ENCODE assay signal across 24 cellular contexts in genomic region chr3:179141890-179142289, GRCh38. TPM values are rescaled to one million over a fixed set of nuclear protein-coding genes. Genes with fewer than 3 reads are reported as not detected.
DNase-seq lines count a peak whose midpoint lies in the region; ATAC-seq, FAIRE-seq and TF ChIP-seq lines count a peak whose summit lies in the region.
"Had no signal": no experiment of that assay in that cellular context is flagged by ENCODE, and none has a peak within 500 bp of the region (broad histone marks: within the 10 kb centered on the region; RNA-seq: fewer than 3 reads in every experiment).

No MANE protein-coding gene starts in this region.

- no peak overlapping the region for H3K27ac Mint-ChIP-seq in activated CD4-positive, alpha-beta T cell treated with anti-CD3 and anti-CD28 coated beads for 36 hours
- peak overlapping the region; percentile 22 for H3K27ac Mint-ChIP-seq in activated T-helper 1 cell treated with anti-CD3 and anti-CD28 coated beads, Interleukin-12 subunit alpha, Interleukin-12 subunit beta, Interleukin-2, Interleukin-4 antibody, amounts not matched to agents 30 ng/mL and 10 ng/mL and 1 ng/mL, durations not matched to agents 14 hours and 24 hours and 36 hours
- H3K27ac Mint-ChIP-seq: CD14-positive monocyte; CD4-positive, alpha-beta T cell; CD8-positive, alpha-beta memory T cell had no signal

- H3K4me3 Mint-ChIP-seq in activated CD4-positive, alpha-beta T cell treated with anti-CD3 and anti-CD28 coated beads for 36 hours, result no peak overlapping the region
- H3K4me3 Mint-ChIP-seq in activated T-helper 1 cell treated with anti-CD3 and anti-CD28 coated beads, Interleukin-12 subunit alpha, Interleukin-12 subunit beta, Interleukin-2, Interleukin-4 antibody, amounts not matched to agents 30 ng/mL and 10 ng/mL and 1 ng/mL, durations not matched to agents 14 hours and 24 hours and 36 hours, result no peak overlapping the region
- H3K4me3 Mint-ChIP-seq: CD14-positive monocyte; CD4-positive, alpha-beta T cell; CD8-positive, alpha-beta memory T cell had no signal

- H3K27ac ChIP-seq in HCT116 (ENCODE audit: low read depth, low read length) (no peak overlapping the region), K562 (ENCODE audit: extremely low read depth, low read depth, low read length) (no peak overlapping the region), testis (no peak overlapping the region)
- H3K27ac ChIP-seq: 22Rv1; BLaER1 treated with 17β-estradiol and CSF1 and Interleukin-3, amounts not matched to agents 10 nM and 100 nM had no signal

- 47% methylated on average over 4 of the region's 4 CpGs for WGBS in K562 (ENCODE audit: insufficient coverage, low coverage, missing lambda C conversion rate)
- 87 to 95% methylated on average over 4 of the region's 4 CpGs for WGBS in testis, 2 donors

- H3K4me2 ChIP-seq in HCT116 (ENCODE audit: low read length) (no peak overlapping the region), K562 (ENCODE audit: insufficient read depth, low read length) (no peak overlapping the region)
- H3K4me2 ChIP-seq: BLaER1 treated with 17β-estradiol and CSF1 and Interleukin-3, amounts not matched to agents 10 nM and 100 nM had no signal

- H3K4me1 ChIP-seq in HCT116 (ENCODE audit: control insufficient read depth in 1 of 2, insufficient read depth in 2 of 2, low read length in 2 of 2) (0 out of 4 replicates have a peak, but pooled peaks cover 0 to 3% of the 10 kb centered on the region in 2 experiments), K562 (replicated peaks in 1 of 2; ENCODE audit: control insufficient read depth in 2 of 2, insufficient read depth in 2 of 2, low read length in 2 of 2) (no peaks in the 10 kb centered on the region), testis (no peaks in the 10 kb centered on the region)
- H3K4me1 ChIP-seq: BE2C had no signal

- peaks cover 10% of the 10 kb centered on the region for H3K27me3 Mint-ChIP-seq in activated CD4-positive, alpha-beta T cell treated with anti-CD3 and anti-CD28 coated beads for 36 hours
- H3K27me3 Mint-ChIP-seq in activated T-helper 1 cell treated with anti-CD3 and anti-CD28 coated beads, Interleukin-12 subunit alpha, Interleukin-12 subunit beta, Interleukin-2, Interleukin-4 antibody, amounts not matched to agents 30 ng/mL and 10 ng/mL and 1 ng/mL, durations not matched to agents 14 hours and 24 hours and 36 hours (ENCODE audit: insufficient read depth), result peaks cover 58% of the 10 kb centered on the region

- H3K36me3 Mint-ChIP-seq in activated CD4-positive, alpha-beta T cell treated with anti-CD3 and anti-CD28 coated beads for 36 hours (ENCODE audit: low read depth), result no peaks in the 10 kb centered on the region
- no peaks in the 10 kb centered on the region for H3K36me3 Mint-ChIP-seq in activated T-helper 1 cell treated with anti-CD3 and anti-CD28 coated beads, Interleukin-12 subunit alpha, Interleukin-12 subunit beta, Interleukin-2, Interleukin-4 antibody, amounts not matched to agents 30 ng/mL and 10 ng/mL and 1 ng/mL, durations not matched to agents 14 hours and 24 hours and 36 hours (ENCODE audit: low read depth)
- H3K36me3 Mint-ChIP-seq: CD14-positive monocyte had no signal

- no peak overlapping the region for H3K9ac ChIP-seq in HCT116 (ENCODE audit: low read length)
- no peak overlapping the region for H3K9ac ChIP-seq in K562 (ENCODE audit: insufficient read depth in 1 of 2, low read depth in 2 of 2, low read length in 2 of 2)
- H3K9ac ChIP-seq: BLaER1 treated with 17β-estradiol and CSF1 and Interleukin-3, amounts not matched to agents 10 nM and 100 nM had no signal

- no peaks in the 10 kb centered on the region for H3K9me3 ChIP-seq in HCT116 (ENCODE audit: control insufficient read depth in 1 of 2, insufficient read depth in 1 of 2, low read depth in 1 of 2, low read length in 2 of 2)
- H3K9me3 ChIP-seq in K562 (replicated peaks; ENCODE audit: control insufficient read depth, insufficient read depth, low read depth, low read length), result no peaks in the 10 kb centered on the region
- H3K9me3 ChIP-seq in testis, result no peaks in the 10 kb centered on the region
- H3K9me3 ChIP-seq: BE2C had no signal

- DNase-seq in activated CD4-positive, alpha-beta T cell treated with anti-CD3 and anti-CD28 coated beads for 36 hours, result no peak
- no peak for DNase-seq in activated CD4-positive, alpha-beta T cell treated with anti-CD3 and anti-CD28 coated beads, Interleukin-2, amount 50 U/mL, for 48 hours
- no peak for DNase-seq in HCT116 (ENCODE audit: low read depth, low spot score)
- no peak for DNase-seq in activated T-helper 1 cell treated with anti-CD3 and anti-CD28 coated beads, Interleukin-12 subunit alpha, Interleukin-12 subunit beta, Interleukin-2, Interleukin-4 antibody, amounts not matched to agents 30 ng/mL and 10 ng/mL and 1 ng/mL, durations not matched to agents 14 hours and 24 hours and 36 hours (ENCODE audit: low spot score)
- no peak for DNase-seq in K562 (ENCODE audit: extremely low read depth in 1 of 4, low spot score in 3 of 4)
- DNase-seq in testis, result no peak
- DNase-seq in NCI-H345 (lab: John Stamatoyannopoulos, UW), result no peak
- no peak for DNase-seq in cerebellum (ENCODE audit: low spot score)
- DNase-seq: BE2C; CD4-positive, alpha-beta T cell; CD8-positive, alpha-beta memory T cell; DMS 273 treated with DMSO at 0.1 percent for 48 hours; DMS79; EL; GDM1; H7; HCEC 1CT had no signal

- H4K20me1 ChIP-seq in HCT116 (ENCODE audit: insufficient read depth) (no peaks in the 10 kb centered on the region), K562 (replicated peaks; ENCODE audit: control insufficient read depth, insufficient read depth, low read length) (no peaks in the 10 kb centered on the region)
- H4K20me1 ChIP-seq: BLaER1 treated with 17β-estradiol and CSF1 and Interleukin-3, amounts not matched to agents 10 nM and 100 nM had no signal

- no peak overlapping the region for H3K4me3 ChIP-seq in HCT116 (replicated peaks in 1 of 2; ENCODE audit: low read depth in 1 of 2, low read length in 2 of 2)
- H3K4me3 ChIP-seq in K562, result no peak overlapping the region
- H3K4me3 ChIP-seq in testis, result no peak overlapping the region
- H3K4me3 ChIP-seq: BLaER1 treated with 17β-estradiol and CSF1 and Interleukin-3, amounts not matched to agents 10 nM and 100 nM; GM12878 had no signal

- no peaks in the 10 kb centered on the region for H3K9me3 Mint-ChIP-seq in activated CD4-positive, alpha-beta T cell treated with anti-CD3 and anti-CD28 coated beads for 36 hours (ENCODE audit: low read depth)
- H3K9me3 Mint-ChIP-seq in activated T-helper 1 cell treated with anti-CD3 and anti-CD28 coated beads, Interleukin-12 subunit alpha, Interleukin-12 subunit beta, Interleukin-2, Interleukin-4 antibody, amounts not matched to agents 30 ng/mL and 10 ng/mL and 1 ng/mL, durations not matched to agents 14 hours and 24 hours and 36 hours, result peaks cover 7% of the 10 kb centered on the region
- H3K9me3 Mint-ChIP-seq: CD4-positive, alpha-beta T cell; CD8-positive, alpha-beta memory T cell had no signal

- BruUV-seq in HCT116 (replicated peaks; lab: Mats Ljungman, UMichigan) (no TSS peak), K562 (replicated peaks; lab: Mats Ljungman, UMichigan) (no TSS peak)

- H3K27me3 ChIP-seq in HCT116 (ENCODE audit: insufficient read depth, low read length) (no peaks in the 10 kb centered on the region), K562 (ENCODE audit: control insufficient read depth in 2 of 2, insufficient read depth in 2 of 2, low read length in 2 of 2) (no peaks in the 10 kb centered on the region), testis (no peaks in the 10 kb centered on the region)
- H3K27me3 ChIP-seq: BLaER1 treated with 17β-estradiol and CSF1 and Interleukin-3, amounts not matched to agents 10 nM and 100 nM had no signal

- TF ChIP-seq EP300 in K562 (IDR thresholded peaks at IDR 0.05; ENCODE audit: low read length), result no peak

- peaks cover 8% of the 10 kb centered on the region for H3K4me1 Mint-ChIP-seq in activated CD4-positive, alpha-beta T cell treated with anti-CD3 and anti-CD28 coated beads for 36 hours
- H3K4me1 Mint-ChIP-seq in activated T-helper 1 cell treated with anti-CD3 and anti-CD28 coated beads, Interleukin-12 subunit alpha, Interleukin-12 subunit beta, Interleukin-2, Interleukin-4 antibody, amounts not matched to agents 30 ng/mL and 10 ng/mL and 1 ng/mL, durations not matched to agents 14 hours and 24 hours and 36 hours (ENCODE audit: low read depth), result peaks cover 14% of the 10 kb centered on the region

- in situ Hi-C loops in K562 (cut with MboI), result no loop called here

- CTCF ChIA-PET in activated CD4-positive, alpha-beta T cell treated with anti-CD3 and anti-CD28 coated beads for 36 hours (lab: Charles Lee), result interaction anchor here (0.6 kb wide), 1 partner anchor 174 kb away, joined by 3 read pairs; no protein-coding TSS in a partner anchor
- CTCF ChIA-PET in HCT116 (lab: Charles Lee) (interaction anchor here (1.7 kb wide), 1 partner anchor 65 kb away, joined by 3 read pairs; no protein-coding TSS in a partner anchor), K562 (lab: Yijun Ruan, JAX; ENCODE audit: low intra/inter-chr PET ratio) (no interaction called here)

- TF ChIP-seq CTCF in HCT116 (IDR thresholded peaks at IDR 0.05 in 2 of 3, conservative IDR thresholded peaks at IDR 0.05 in 1 of 3; ENCODE audit: borderline replicate concordance in 1 of 3, insufficient read depth in 1 of 3, low read depth in 2 of 3, low read length in 2 of 3) (no peak), K562 (IDR thresholded peaks at IDR 0.05 in 2 of 3, conservative IDR thresholded peaks at IDR 0.05 in 1 of 3; ENCODE audit: insufficient read depth in 2 of 3, low read depth in 1 of 3, low read length in 3 of 3) (no peak), testis (IDR thresholded peaks at IDR 0.05) (no peak)

- H3K9me1 ChIP-seq in K562 (ENCODE audit: control insufficient read depth, insufficient read depth, low read length), result no peaks in the 10 kb centered on the region

- peak overlapping the region; percentile 56 for H2AFZ ChIP-seq in HCT116 (ENCODE audit: low read depth, low read length, poor library complexity, severe bottlenecking)
- H2AFZ ChIP-seq in K562 (ENCODE audit: low read depth, low read length), result peak overlapping the region; percentile 54

- H3K36me3 ChIP-seq in HCT116 (ENCODE audit: control insufficient read depth in 1 of 2, insufficient read depth in 2 of 2, low read length in 2 of 2) (no peaks in the 10 kb centered on the region), K562 (ENCODE audit: control insufficient read depth, insufficient read depth, low read length) (no peaks in the 10 kb centered on the region), testis (ENCODE audit: low read depth, missing control alignments) (no peaks in the 10 kb centered on the region)
- H3K36me3 ChIP-seq: BE2C; BLaER1 treated with 17β-estradiol and CSF1 and Interleukin-3, amounts not matched to agents 10 nM and 100 nM had no signal

- RAD21 ChIA-PET in HCT116 (lab: Charles Lee; ENCODE audit: low non-redundant PET in 1 of 2, low total read pairs in 2 of 2, uncharacterized antibody in 2 of 2, unreplicated experiment in 2 of 2), result no interaction called here

- intact Hi-C loops in activated CD4-positive, alpha-beta T cell treated with anti-CD3 and anti-CD28 coated beads for 36 hours (cut with DNase I, micrococcal nuclease), result no loop called here
- intact Hi-C loops in HCT116 (cut with micrococcal nuclease) (no loop called here), K562 (cut with micrococcal nuclease) (no loop called here), testis (cut with DNase I; ENCODE audit: low total_unique reads) (no loop called here)
- intact Hi-C loops in activated T-helper 1 cell treated with anti-CD3 and anti-CD28 coated beads, Interleukin-12 subunit alpha, Interleukin-12 subunit beta, Interleukin-2, Interleukin-4 antibody, amounts not matched to agents 30 ng/mL and 10 ng/mL and 1 ng/mL, durations not matched to agents 14 hours and 24 hours and 36 hours (cut with micrococcal nuclease), result no loop called here

- FAIRE-seq in K562 (lab: Jason Lieb, UNC), result no peak
- FAIRE-seq: A204.1, D721Med, GM12878, H1 had no signal

- H3K79me2 ChIP-seq in HCT116 (ENCODE audit: insufficient read depth, low read length) (no peaks in the 10 kb centered on the region), K562 (ENCODE audit: control insufficient read depth, insufficient read depth, low read length) (no peaks in the 10 kb centered on the region)

- no peaks in the 10 kb centered on the region for H3K9me2 ChIP-seq in HCT116 (ENCODE audit: insufficient read depth)

- peak; percentile 63 for ATAC-seq in activated CD4-positive, alpha-beta T cell treated with anti-CD3 and anti-CD28 coated beads for 36 hours
- no peak for ATAC-seq in HCT116
- ATAC-seq in K562, result no peak
- ATAC-seq: GM12878 had no signal

- POLR2A ChIA-PET in activated CD4-positive, alpha-beta T cell treated with anti-CD3 and anti-CD28 coated beads for 36 hours (lab: Charles Lee), result no interaction called here
- POLR2A ChIA-PET in HCT116 (lab: Charles Lee) (no interaction called here), K562 (lab: Yijun Ruan, JAX) (no interaction called here)

- TF ChIP-seq POLR2A in HCT116 (IDR thresholded peaks at IDR 0.05; ENCODE audit: borderline replicate concordance, extremely low read depth, insufficient read depth, insufficient read length), result no peak
- no peak for TF ChIP-seq POLR2A in K562 (conservative IDR thresholded peaks at IDR 0.05)
- TF ChIP-seq POLR2A in testis (IDR thresholded peaks at IDR 0.05), result no peak

- TF ChIP-seq RAD21 in HCT116 (IDR thresholded peaks at IDR 0.05; ENCODE audit: low read depth) (no peak), K562 (CRISPR knock-in tag; conservative IDR thresholded peaks at IDR 0.05 in 1 of 2, IDR thresholded peaks at IDR 0.05 in 1 of 2) (no peak)

RNA-seq across cellular contexts. Expression of gene PIK3CA, which starts 6.3 kb away (rescaled TPM):
- 10 to 100 TPM; 15.5 to 17.7 TPM for total RNA-seq in activated CD4-positive, alpha-beta T cell treated with anti-CD3 and anti-CD28 coated beads for 36 hours
- total RNA-seq in HCT116 (2021; ENCODE audit: unreplicated experiment) (17.9 TPM), K562 (2014; rRNA removed) (8.5 and 10.3 TPM in 2 replicates), K562 (2014; rRNA removed; fragmentation: Illumina TruSeq; extraction: Trizol) (19.4 and 24.5 TPM in 2 replicates), K562 (2015; rRNA removed; fragmentation: Illumina TruSeq; extraction: Trizol) (14.6 and 14.7 TPM in 2 replicates), K562 (2021) (15.5 and 17.2 TPM in 2 replicates), testis (10 to 100 TPM; 20.8 to 27.1 TPM), cerebellum (46.6 TPM)
- polyA plus RNA-seq in HCT116 (2012), result 4.4 and 4.7 TPM in 2 replicates
- total RNA-seq in activated T-helper 1 cell treated with anti-CD3 and anti-CD28 coated beads, Interleukin-12 subunit alpha, Interleukin-12 subunit beta, Interleukin-2, Interleukin-4 antibody, amounts not matched to agents 30 ng/mL and 10 ng/mL and 1 ng/mL, durations not matched to agents 14 hours and 24 hours and 36 hours, result 18.9 and 19.7 TPM in 2 replicates
- 8.2 and 43.1 TPM in 2 replicates for total RNA-seq in K562 (2011; cell fraction: chromatin; rRNA removed; ENCODE audit: low replicate concordance)
- total RNA-seq in K562 (2011; cell fraction: nucleolus; rRNA removed), result 3.2 and 4.7 TPM in 2 replicates
- total RNA-seq in K562 (2011; cell fraction: nucleoplasm; rRNA removed), result 8.1 and 11.2 TPM in 2 replicates
- polyA plus RNA-seq in K562 (2011; rRNA removed) (12.0 and 17.9 TPM in 2 replicates), K562 (2014; fragmentation: Illumina TruSeq; extraction: Trizol) (10.8 and 11.7 TPM in 2 replicates), K562 (2014; fragmentation: Nextera tagmentation; extraction: Ambion mirVana) (1 to 10 TPM; 3.8 to 4.8 TPM), K562 (2014; rRNA removed) (5.6 and 7.7 TPM in 2 replicates), testis (ENCODE audit: insufficient read depth, low read depth, low replicate concordance) (11.2 TPM)
- polyA plus RNA-seq in K562 (2011; cell fraction: cytosol; rRNA removed), result 1.8 and 4.4 TPM in 2 replicates
- polyA plus RNA-seq in K562 (2011; cell fraction: nucleus; rRNA removed), result 5.8 and 10.5 TPM in 2 replicates
- 9.5 and 10.6 TPM in 2 replicates for polyA plus RNA-seq in K562 (2012)
- polyA minus RNA-seq in K562 (2011; rRNA and poly(A)+ RNA removed), result 40.6 and 48.2 TPM in 2 replicates
- polyA minus RNA-seq in K562 (2011; cell fraction: cytosol; rRNA and poly(A)+ RNA removed), result 12.7 and 15.1 TPM in 2 replicates
- polyA minus RNA-seq in K562 (2011; cell fraction: nucleus; rRNA and poly(A)+ RNA removed), result 12.8 and 28.8 TPM in 2 replicates
